ENCODE assay signal across 1 cellular context in the genomic region with DNA sequence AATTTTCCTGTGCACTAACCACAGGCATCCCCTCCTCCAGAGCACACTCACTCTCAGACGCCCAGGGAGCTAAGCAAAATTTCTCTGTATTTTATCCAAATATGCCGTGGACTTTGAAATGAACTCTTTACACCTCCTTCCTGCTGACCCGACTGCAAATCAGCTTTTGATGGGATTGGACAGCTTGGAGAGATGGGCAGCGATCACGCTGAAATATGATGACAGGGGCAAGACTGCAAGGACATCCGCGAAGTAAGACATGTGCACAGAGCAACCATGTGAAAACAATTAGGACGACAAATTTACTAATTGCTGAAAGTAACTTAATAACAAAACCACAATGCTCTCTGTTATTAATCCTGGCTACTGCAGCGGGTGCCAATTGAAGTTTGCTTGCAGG.
TF ChIP-seq lines count a peak whose summit lies in the region.

No MANE protein-coding gene starts in this region.

TF ChIP-seq in GM23338, 12 proteins besides CTCF, POLR2A, EP300 and RAD21 (continued from another document):
- TF ChIP-seq, protein P1, sequence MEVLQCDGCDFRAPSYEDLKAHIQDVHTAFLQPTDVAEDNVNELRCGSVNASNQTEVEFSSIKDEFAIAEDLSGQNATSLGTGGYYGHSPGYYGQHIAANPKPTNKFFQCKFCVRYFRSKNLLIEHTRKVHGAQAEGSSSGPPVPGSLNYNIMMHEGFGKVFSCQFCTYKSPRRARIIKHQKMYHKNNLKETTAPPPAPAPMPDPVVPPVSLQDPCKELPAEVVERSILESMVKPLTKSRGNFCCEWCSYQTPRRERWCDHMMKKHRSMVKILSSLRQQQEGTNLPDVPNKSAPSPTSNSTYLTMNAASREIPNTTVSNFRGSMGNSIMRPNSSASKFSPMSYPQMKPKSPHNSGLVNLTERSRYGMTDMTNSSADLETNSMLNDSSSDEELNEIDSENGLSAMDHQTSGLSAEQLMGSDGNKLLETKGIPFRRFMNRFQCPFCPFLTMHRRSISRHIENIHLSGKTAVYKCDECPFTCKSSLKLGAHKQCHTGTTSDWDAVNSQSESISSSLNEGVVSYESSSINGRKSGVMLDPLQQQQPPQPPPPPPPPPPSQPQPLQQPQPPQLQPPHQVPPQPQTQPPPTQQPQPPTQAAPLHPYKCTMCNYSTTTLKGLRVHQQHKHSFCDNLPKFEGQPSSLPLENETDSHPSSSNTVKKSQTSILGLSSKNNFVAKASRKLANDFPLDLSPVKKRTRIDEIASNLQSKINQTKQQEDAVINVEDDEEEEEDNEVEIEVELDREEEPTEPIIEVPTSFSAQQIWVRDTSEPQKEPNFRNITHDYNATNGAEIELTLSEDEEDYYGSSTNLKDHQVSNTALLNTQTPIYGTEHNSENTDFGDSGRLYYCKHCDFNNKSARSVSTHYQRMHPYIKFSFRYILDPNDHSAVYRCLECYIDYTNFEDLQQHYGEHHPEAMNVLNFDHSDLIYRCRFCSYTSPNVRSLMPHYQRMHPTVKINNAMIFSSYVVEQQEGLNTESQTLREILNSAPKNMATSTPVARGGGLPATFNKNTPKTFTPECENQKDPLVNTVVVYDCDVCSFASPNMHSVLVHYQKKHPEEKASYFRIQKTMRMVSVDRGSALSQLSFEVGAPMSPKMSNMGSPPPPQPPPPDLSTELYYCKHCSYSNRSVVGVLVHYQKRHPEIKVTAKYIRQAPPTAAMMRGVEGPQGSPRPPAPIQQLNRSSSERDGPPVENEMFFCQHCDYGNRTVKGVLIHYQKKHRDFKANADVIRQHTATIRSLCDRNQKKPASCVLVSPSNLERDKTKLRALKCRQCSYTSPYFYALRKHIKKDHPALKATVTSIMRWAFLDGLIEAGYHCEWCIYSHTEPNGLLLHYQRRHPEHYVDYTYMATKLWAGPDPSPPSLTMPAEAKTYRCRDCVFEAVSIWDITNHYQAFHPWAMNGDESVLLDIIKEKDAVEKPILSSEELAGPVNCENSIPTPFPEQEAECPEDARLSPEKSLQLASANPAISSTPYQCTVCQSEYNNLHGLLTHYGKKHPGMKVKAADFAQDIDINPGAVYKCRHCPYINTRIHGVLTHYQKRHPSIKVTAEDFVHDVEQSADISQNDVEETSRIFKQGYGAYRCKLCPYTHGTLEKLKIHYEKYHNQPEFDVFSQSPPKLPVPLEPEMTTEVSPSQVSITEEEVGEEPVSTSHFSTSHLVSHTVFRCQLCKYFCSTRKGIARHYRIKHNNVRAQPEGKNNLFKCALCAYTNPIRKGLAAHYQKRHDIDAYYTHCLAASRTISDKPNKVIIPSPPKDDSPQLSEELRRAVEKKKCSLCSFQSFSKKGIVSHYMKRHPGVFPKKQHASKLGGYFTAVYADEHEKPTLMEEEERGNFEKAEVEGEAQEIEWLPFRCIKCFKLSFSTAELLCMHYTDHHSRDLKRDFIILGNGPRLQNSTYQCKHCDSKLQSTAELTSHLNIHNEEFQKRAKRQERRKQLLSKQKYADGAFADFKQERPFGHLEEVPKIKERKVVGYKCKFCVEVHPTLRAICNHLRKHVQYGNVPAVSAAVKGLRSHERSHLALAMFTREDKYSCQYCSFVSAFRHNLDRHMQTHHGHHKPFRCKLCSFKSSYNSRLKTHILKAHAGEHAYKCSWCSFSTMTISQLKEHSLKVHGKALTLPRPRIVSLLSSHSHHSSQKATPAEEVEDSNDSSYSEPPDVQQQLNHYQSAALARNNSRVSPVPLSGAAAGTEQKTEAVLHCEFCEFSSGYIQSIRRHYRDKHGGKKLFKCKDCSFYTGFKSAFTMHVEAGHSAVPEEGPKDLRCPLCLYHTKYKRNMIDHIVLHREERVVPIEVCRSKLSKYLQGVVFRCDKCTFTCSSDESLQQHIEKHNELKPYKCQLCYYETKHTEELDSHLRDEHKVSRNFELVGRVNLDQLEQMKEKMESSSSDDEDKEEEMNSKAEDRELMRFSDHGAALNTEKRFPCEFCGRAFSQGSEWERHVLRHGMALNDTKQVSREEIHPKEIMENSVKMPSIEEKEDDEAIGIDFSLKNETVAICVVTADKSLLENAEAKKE (CRISPR knock-in tag; IDR thresholded peaks at IDR 0.05), result no peak
- TF ChIP-seq, protein P2, sequence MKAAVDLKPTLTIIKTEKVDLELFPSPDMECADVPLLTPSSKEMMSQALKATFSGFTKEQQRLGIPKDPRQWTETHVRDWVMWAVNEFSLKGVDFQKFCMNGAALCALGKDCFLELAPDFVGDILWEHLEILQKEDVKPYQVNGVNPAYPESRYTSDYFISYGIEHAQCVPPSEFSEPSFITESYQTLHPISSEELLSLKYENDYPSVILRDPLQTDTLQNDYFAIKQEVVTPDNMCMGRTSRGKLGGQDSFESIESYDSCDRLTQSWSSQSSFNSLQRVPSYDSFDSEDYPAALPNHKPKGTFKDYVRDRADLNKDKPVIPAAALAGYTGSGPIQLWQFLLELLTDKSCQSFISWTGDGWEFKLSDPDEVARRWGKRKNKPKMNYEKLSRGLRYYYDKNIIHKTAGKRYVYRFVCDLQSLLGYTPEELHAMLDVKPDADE (IDR thresholded peaks at IDR 0.05), result no peak
- TF ChIP-seq, protein P3, sequence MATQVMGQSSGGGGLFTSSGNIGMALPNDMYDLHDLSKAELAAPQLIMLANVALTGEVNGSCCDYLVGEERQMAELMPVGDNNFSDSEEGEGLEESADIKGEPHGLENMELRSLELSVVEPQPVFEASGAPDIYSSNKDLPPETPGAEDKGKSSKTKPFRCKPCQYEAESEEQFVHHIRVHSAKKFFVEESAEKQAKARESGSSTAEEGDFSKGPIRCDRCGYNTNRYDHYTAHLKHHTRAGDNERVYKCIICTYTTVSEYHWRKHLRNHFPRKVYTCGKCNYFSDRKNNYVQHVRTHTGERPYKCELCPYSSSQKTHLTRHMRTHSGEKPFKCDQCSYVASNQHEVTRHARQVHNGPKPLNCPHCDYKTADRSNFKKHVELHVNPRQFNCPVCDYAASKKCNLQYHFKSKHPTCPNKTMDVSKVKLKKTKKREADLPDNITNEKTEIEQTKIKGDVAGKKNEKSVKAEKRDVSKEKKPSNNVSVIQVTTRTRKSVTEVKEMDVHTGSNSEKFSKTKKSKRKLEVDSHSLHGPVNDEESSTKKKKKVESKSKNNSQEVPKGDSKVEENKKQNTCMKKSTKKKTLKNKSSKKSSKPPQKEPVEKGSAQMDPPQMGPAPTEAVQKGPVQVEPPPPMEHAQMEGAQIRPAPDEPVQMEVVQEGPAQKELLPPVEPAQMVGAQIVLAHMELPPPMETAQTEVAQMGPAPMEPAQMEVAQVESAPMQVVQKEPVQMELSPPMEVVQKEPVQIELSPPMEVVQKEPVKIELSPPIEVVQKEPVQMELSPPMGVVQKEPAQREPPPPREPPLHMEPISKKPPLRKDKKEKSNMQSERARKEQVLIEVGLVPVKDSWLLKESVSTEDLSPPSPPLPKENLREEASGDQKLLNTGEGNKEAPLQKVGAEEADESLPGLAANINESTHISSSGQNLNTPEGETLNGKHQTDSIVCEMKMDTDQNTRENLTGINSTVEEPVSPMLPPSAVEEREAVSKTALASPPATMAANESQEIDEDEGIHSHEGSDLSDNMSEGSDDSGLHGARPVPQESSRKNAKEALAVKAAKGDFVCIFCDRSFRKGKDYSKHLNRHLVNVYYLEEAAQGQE (IDR thresholded peaks at IDR 0.05; ENCODE audit: unreplicated experiment), result no peak
- TF ChIP-seq EZH2phosphoT487 (IDR thresholded peaks at IDR 0.05; ENCODE audit: unreplicated experiment) (no peak), POLR2AphosphoS5 (IDR thresholded peaks at IDR 0.05; ENCODE audit: low read depth) (no peak), EZH2 (IDR thresholded peaks at IDR 0.05; ENCODE audit: low read depth, unreplicated experiment) (no peak), CREB1 (CRISPR knock-in tag; IDR thresholded peaks at IDR 0.05; ENCODE audit: low read depth) (no peak), ZNF331 (CRISPR knock-in tag; IDR thresholded peaks at IDR 0.05; ENCODE audit: low read depth) (no peak)
